ENCODE assay signal across 21 cellular contexts in the genomic region with DNA sequence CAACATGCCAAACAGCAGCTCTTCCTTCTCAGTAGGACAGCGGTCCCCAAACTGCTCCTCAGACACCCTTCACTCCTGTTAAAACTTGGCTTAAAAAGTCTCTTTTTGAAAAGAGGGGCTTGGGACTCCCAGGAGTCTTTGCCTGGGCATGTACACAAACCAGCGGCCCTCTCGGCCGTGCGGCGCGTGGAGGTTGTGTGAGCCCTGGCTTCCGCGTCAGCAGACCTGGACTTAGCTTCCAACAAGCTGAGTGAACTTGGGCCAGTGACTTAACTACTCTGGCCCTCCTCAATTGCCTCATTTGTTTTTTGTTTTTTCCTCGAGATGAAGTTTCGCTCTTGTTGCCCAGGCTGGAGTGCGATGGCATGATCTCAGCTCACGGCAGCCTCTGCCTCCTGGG. TPM values are rescaled to one million over a fixed set of nuclear protein-coding genes. Genes with fewer than 3 reads are reported as not detected.
A peak's percentile ranks its signal among the peaks of the same experiment; 100 is the strongest.
DNase-seq lines count a peak whose midpoint lies in the region; ATAC-seq and TF ChIP-seq lines count a peak whose summit lies in the region.
"Had no signal": no experiment of that assay in that cellular context is flagged by ENCODE, and none has a peak within 500 bp of the region (broad histone marks: within the 10 kb centered on the region; RNA-seq: fewer than 3 reads in every experiment).

No MANE protein-coding gene starts in this region.

- DNase-seq in right cardiac atrium (no peak), heart right ventricle (no peak), GM23338 (ENCODE audit: low spot score) (no peak), neural progenitor cell (ENCODE audit: low spot score) (no peak), Calu3 (no peak)
- DNase-seq: ACHN; AML-193; BE2C; CD4-positive, alpha-beta T cell; DMS53; DMS79 treated with DMSO at 0.1 percent for 48 hours; GF-D8; GM23248; HFFc6 had no signal

- H3F3A ChIP-seq in GM23338 (replicated peaks; ENCODE audit: low read depth) (peaks cover 4% of the 10 kb centered on the region; the same call in 1 of the 2 replicates), neural progenitor cell (ENCODE audit: low read depth) (peaks cover 13% of the 10 kb centered on the region)

- H3K36me3 ChIP-seq in heart right ventricle (no peaks in the 10 kb centered on the region), GM23338 (ENCODE audit: insufficient read depth) (no peaks in the 10 kb centered on the region), neural progenitor cell (no peaks in the 10 kb centered on the region)
- H3K36me3 ChIP-seq: BE2C; BLaER1 treated with 17β-estradiol and CSF1 and Interleukin-3, amounts not matched to agents 10 nM and 100 nM; HAP-1 had no signal

- no peak overlapping the region for H3K27ac Mint-ChIP-seq in GM23338
- peak overlapping the region; percentile 39 for H3K27ac Mint-ChIP-seq in neural progenitor cell
- no peak overlapping the region for H3K27ac Mint-ChIP-seq in Calu3 (ENCODE audit: unreplicated experiment)
- H3K27ac Mint-ChIP-seq: CD4-positive, alpha-beta T cell; HFFc6 had no signal

- no peaks in the 10 kb centered on the region for H3K4me1 ChIP-seq in right cardiac atrium (ENCODE audit: control insufficient read depth, insufficient read depth, low read length)
- peaks cover 0 to 13% (median 0%) of the 10 kb centered on the region in 9 donors for H3K4me1 ChIP-seq in heart right ventricle
- H3K4me1 ChIP-seq in GM23338 (ENCODE audit: insufficient read depth), result no peaks in the 10 kb centered on the region
- H3K4me1 ChIP-seq in neural progenitor cell, result peaks cover 11% of the 10 kb centered on the region
- H3K4me1 ChIP-seq: HAP-1 had no signal

- H3K9me2 ChIP-seq in GM23338 (ENCODE audit: insufficient read depth), result no peaks in the 10 kb centered on the region

- H3K4me2 ChIP-seq in GM23338 (no peak overlapping the region), neural progenitor cell (no peak overlapping the region)
- H3K4me2 ChIP-seq: A549 had no signal

- H2AFZ ChIP-seq in GM23338, result peak overlapping the region; percentile 74; the same call in 1 of the 2 replicates
- no peak overlapping the region for H2AFZ ChIP-seq in neural progenitor cell (replicated peaks)
- H2AFZ ChIP-seq: GM23248 had no signal

- no peak for TF ChIP-seq CTCF in heart right ventricle (IDR thresholded peaks at IDR 0.05)
- TF ChIP-seq CTCF in GM23338 (conservative IDR thresholded peaks at IDR 0.05; ENCODE audit: low read depth in 2 of 2), result no peak
- TF ChIP-seq CTCF in neural progenitor cell (IDR thresholded peaks at IDR 0.05), result no peak
- TF ChIP-seq CTCF in Calu3 (IDR thresholded peaks at IDR 0.05; ENCODE audit: unreplicated experiment), result no peak

- no peak overlapping the region for H3K4me3 ChIP-seq in right cardiac atrium (ENCODE audit: low read length)
- no peak overlapping the region for H3K4me3 ChIP-seq in heart right ventricle
- no peak overlapping the region for H3K4me3 ChIP-seq in GM23338
- no peak overlapping the region for H3K4me3 ChIP-seq in neural progenitor cell
- H3K4me3 ChIP-seq: A549; BLaER1 treated with 17β-estradiol and CSF1 and Interleukin-3, amounts not matched to agents 10 nM and 100 nM; GM23248; HAP-1 had no signal

- ATAC-seq in right cardiac atrium (no peak), heart right ventricle (no peak), GM23338 (no peak), GM19328 (IDR thresholded peaks at IDR 0.05; ENCODE audit: unreplicated experiment) (no peak)
- ATAC-seq: A549 had no signal

- H3K9me3 ChIP-seq in right cardiac atrium (ENCODE audit: control insufficient read depth, low read length), result no peaks in the 10 kb centered on the region
- peaks cover 0 to 3% (median 0%) of the 10 kb centered on the region in 11 donors for H3K9me3 ChIP-seq in heart right ventricle
- no peaks in the 10 kb centered on the region for H3K9me3 ChIP-seq in neural progenitor cell (ENCODE audit: low read depth)
- H3K9me3 ChIP-seq: A549; BE2C; BLaER1 treated with 17β-estradiol and CSF1 and Interleukin-3, amounts not matched to agents 10 nM and 100 nM; HAP-1 had no signal

- no peak overlapping the region for H3K9ac ChIP-seq in neural progenitor cell
- H3K9ac ChIP-seq: BLaER1 treated with 17β-estradiol and CSF1 and Interleukin-3, amounts not matched to agents 10 nM and 100 nM; GM23248 had no signal

- H3K36me3 Mint-ChIP-seq in GM23338 (ENCODE audit: low read depth) (no peaks in the 10 kb centered on the region), neural progenitor cell (no peaks in the 10 kb centered on the region), Calu3 (ENCODE audit: insufficient read depth, unreplicated experiment) (peaks cover 5% of the 10 kb centered on the region)
- H3K36me3 Mint-ChIP-seq: CD14-positive monocyte; CD8-positive, alpha-beta memory T cell had no signal

- H3K4me3 Mint-ChIP-seq in GM23338, result no peak overlapping the region
- H3K4me3 Mint-ChIP-seq in neural progenitor cell, result no peak overlapping the region
- H3K4me3 Mint-ChIP-seq in Calu3 (ENCODE audit: low read depth, unreplicated experiment), result no peak overlapping the region
- H3K4me3 Mint-ChIP-seq: CD14-positive monocyte; CD4-positive, alpha-beta T cell; CD8-positive, alpha-beta memory T cell; HFFc6 had no signal

- H3K79me2 ChIP-seq in GM23338 (replicated peaks; ENCODE audit: insufficient read depth), result no peaks in the 10 kb centered on the region
- no peaks in the 10 kb centered on the region for H3K79me2 ChIP-seq in neural progenitor cell (ENCODE audit: low read depth)

- CTCF ChIA-PET in Calu3 (lab: Charles Lee), result no interaction called here

- intact Hi-C loops in right cardiac atrium (cut with DNase I), result no loop called here
- intact Hi-C loops in heart right ventricle (cut with DNase I), result no loop called here
- intact Hi-C loops in Calu3 (cut with micrococcal nuclease; ENCODE audit: unreplicated experiment), result no loop called here

- H3K27me3 ChIP-seq in right cardiac atrium (ENCODE audit: control insufficient read depth, insufficient read depth) (no peaks in the 10 kb centered on the region), heart right ventricle (peaks cover 0 to 55% (median 42%) of the 10 kb centered on the region in 7 donors), GM23338 (ENCODE audit: insufficient read depth) (peaks cover 3% of the 10 kb centered on the region; the same call in 1 of the 2 replicates), neural progenitor cell (peaks cover 8% of the 10 kb centered on the region)
- H3K27me3 ChIP-seq: BE2C had no signal

- peak overlapping the region; percentile 12 for H3K27ac ChIP-seq in right cardiac atrium (ENCODE audit: low read length)
- H3K27ac ChIP-seq in heart right ventricle, result no peak overlapping the region
- no peak overlapping the region for H3K27ac ChIP-seq in GM23338 (ENCODE audit: low read depth)
- H3K27ac ChIP-seq in neural progenitor cell, result no peak overlapping the region
- H3K27ac ChIP-seq: 22Rv1; A549; BLaER1 treated with 17β-estradiol and CSF1 and Interleukin-3, amounts not matched to agents 10 nM and 100 nM; GM23248 had no signal

- H3K27me3 Mint-ChIP-seq in GM23338 (ENCODE audit: insufficient read depth, low read depth, poor library complexity) (peaks cover 15% of the 10 kb centered on the region), neural progenitor cell (ENCODE audit: insufficient read depth, low read depth) (peaks cover 28% of the 10 kb centered on the region), Calu3 (ENCODE audit: unreplicated experiment) (peaks cover 85% of the 10 kb centered on the region)

- no peaks in the 10 kb centered on the region for H3K9me3 Mint-ChIP-seq in GM23338
- H3K9me3 Mint-ChIP-seq in neural progenitor cell, result no peaks in the 10 kb centered on the region
- no peaks in the 10 kb centered on the region for H3K9me3 Mint-ChIP-seq in Calu3 (ENCODE audit: low read depth, unreplicated experiment)
- H3K9me3 Mint-ChIP-seq: CD4-positive, alpha-beta T cell; HFFc6 had no signal

- peaks cover 11% of the 10 kb centered on the region for H3K4me1 Mint-ChIP-seq in GM23338
- H3K4me1 Mint-ChIP-seq in neural progenitor cell, result peaks cover 13% of the 10 kb centered on the region
- no peaks in the 10 kb centered on the region for H3K4me1 Mint-ChIP-seq in Calu3 (ENCODE audit: low read depth, unreplicated experiment)

- 90% methylated on average over 13 of the region's 13 CpGs for WGBS in right cardiac atrium
- WGBS in heart right ventricle, 2 donors, result 91 to 93% methylated on average over 13 of the region's 13 CpGs

- BruUV-seq in Calu3 (replicated peaks; lab: Mats Ljungman, UMichigan), result no TSS peak

- H4K20me1 ChIP-seq in GM23338 (replicated peaks; ENCODE audit: insufficient read depth) (no peaks in the 10 kb centered on the region), neural progenitor cell (ENCODE audit: low read depth) (peaks cover 4% of the 10 kb centered on the region)

RNA-seq across cellular contexts. Expression of a gene that starts 15.3 kb away (rescaled TPM):
- total RNA-seq in right cardiac atrium (10 to 100 TPM; 14.4 to 27.4 (median 15.2) TPM), heart right ventricle (1 to 10 TPM; 1.2 to 7.6 (median 2.9) TPM), neural progenitor cell (ENCODE audit: low replicate concordance) (1.0 and 1.2 TPM in 2 replicates), Calu3 (2022) (not detected in 2 replicates)
- polyA plus RNA-seq in right cardiac atrium (8.6 TPM), heart right ventricle (1 to 10 TPM in 1 of 2 donors, under 1 TPM in 1; 0.29 to 2.4 TPM), GM23338 (2016; fragmentation: Nextera tagmentation; extraction: Ambion mirVana) (0.42 and 0.99 TPM in 2 replicates)
- 0.39 and 1.7 TPM in 2 replicates for total RNA-seq in GM23338 (2014; rRNA removed; shearing (Covaris generic))
